11 cellular contexts compared by ENCODE assay signal in the genomic region with DNA sequence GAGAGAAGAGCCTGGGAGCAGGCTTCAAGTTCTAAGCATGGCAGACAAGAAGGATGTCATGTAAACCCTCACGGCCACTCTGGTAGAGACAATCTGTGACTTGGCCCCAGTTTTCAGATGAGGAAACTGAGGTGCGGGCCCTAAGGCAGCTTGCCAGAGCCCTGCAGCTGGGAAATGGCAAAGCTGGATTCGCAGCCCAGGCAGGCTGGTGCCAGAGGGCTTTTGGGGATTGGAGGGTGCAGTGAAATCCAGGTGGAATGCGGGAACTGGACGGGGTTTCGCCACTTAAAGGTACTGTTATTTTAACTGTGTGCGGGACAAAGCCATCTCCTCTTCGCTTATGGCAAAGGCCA. TPM values are rescaled to one million over a fixed set of nuclear protein-coding genes. Genes with fewer than 3 reads are reported as not detected.
DNase-seq lines count a peak whose midpoint lies in the region; ATAC-seq, FAIRE-seq and TF ChIP-seq lines count a peak whose summit lies in the region.
"Had no signal": no experiment of that assay in that cellular context is flagged by ENCODE, and none has a peak within 500 bp of the region (broad histone marks: within the 10 kb centered on the region; RNA-seq: fewer than 3 reads in every experiment).

No MANE protein-coding gene starts in this region.

- no peak for DNase-seq in Right ventricle myocardium superior
- no peak for DNase-seq in left ventricle myocardium superior
- no peak for DNase-seq in ascending aorta (ENCODE audit: low spot score in 2 of 2)
- DNase-seq in right lobe of liver = peak; percentile 73 to 85 (median 83)
- DNase-seq in urothelium cell line (ENCODE audit: low spot score) = peak; percentile 64
- DNase-seq in mesenteric fat pad (ENCODE audit: low spot score) = no peak
- DNase-seq: DMS79 had no signal

- H3K27me3 ChIP-seq in ascending aorta (no peaks in the 10 kb centered on the region), right lobe of liver (no peaks in the 10 kb centered on the region)

- no peak for FAIRE-seq in urothelium cell line (lab: Jason Lieb, UNC)
- FAIRE-seq: frontal cortex had no signal

- H3K4me1 ChIP-seq in ascending aorta (peaks cover 8 to 22% of the 10 kb centered on the region in 2 donors), right lobe of liver (peaks cover 0 to 50% (median 12%) of the 10 kb centered on the region in 4 donors)

- H3K36me3 ChIP-seq in ascending aorta = no peaks in the 10 kb centered on the region
- peaks cover 0 to 21% (median 9%) of the 10 kb centered on the region in 4 donors for H3K36me3 ChIP-seq in right lobe of liver

- intact Hi-C loops in Right ventricle myocardium superior (cut with DNase I) (no loop called here), left ventricle myocardium superior (cut with micrococcal nuclease) (no loop called here), ascending aorta (cut with DNase I) (loop anchor here (2.0 to 10.0 kb wide), 5 partner anchors 26 to 238 kb away; partner anchors contain the start of genes MBTPS1 and MLYCD), right lobe of liver (cut with DNase I) (no loop called here)

- peak; percentile 0 for ATAC-seq in Right ventricle myocardium superior (ENCODE audit: poor library complexity)
- ATAC-seq in left ventricle myocardium superior = no peak
- peak; percentile 31 to 61 (median 50) for ATAC-seq in right lobe of liver
- no peak for ATAC-seq in GM21526 (IDR thresholded peaks at IDR 0.05; ENCODE audit: low FRiP score, unreplicated experiment)
- no peak for ATAC-seq in GM21529 (IDR thresholded peaks at IDR 0.05; ENCODE audit: unreplicated experiment)

- no peak for TF ChIP-seq POLR2A in right lobe of liver (IDR thresholded peaks at IDR 0.05)

- TF ChIP-seq CTCF in ascending aorta (IDR thresholded peaks at IDR 0.05) = no peak
- no peak for TF ChIP-seq CTCF in right lobe of liver (IDR thresholded peaks at IDR 0.05)

- WGBS in right lobe of liver (ENCODE audit: insufficient coverage, low coverage, low lambda C conversion rate, missing lambda C conversion rate) = 6% methylated on average over 7 of the region's 8 CpGs

- H3K4me3 ChIP-seq in ascending aorta (peak overlapping the region; percentile 36 to 76), right lobe of liver (peak overlapping the region in 2 of 3 donors; percentile 78 to 84)

- H3K9me3 ChIP-seq in ascending aorta (no peaks in the 10 kb centered on the region), right lobe of liver (no peaks in the 10 kb centered on the region)

- H3K27ac ChIP-seq in ascending aorta (peak overlapping the region; percentile 89 to 94), right lobe of liver (peak overlapping the region; percentile 65 to 93 (median 90))

RNA-seq across cellular contexts. Expression of gene OSGIN1, which starts 0.5 kb away (rescaled TPM):
- total RNA-seq in Right ventricle myocardium superior (7.2 TPM), left ventricle myocardium superior (4.7 TPM), ascending aorta (7.8 TPM), right lobe of liver (100 to 1,000 TPM in 1 of 6 experiments, 10 to 100 TPM in 5; 40.1 to 170 (median 53.9) TPM), mesenteric fat pad (30.9 TPM)
- total RNA-seq: frontal cortex had no signal

RNA-seq across cellular contexts. Expression of gene NECAB2, which starts 15.5 kb away (rescaled TPM):
- total RNA-seq in Right ventricle myocardium superior (0.46 TPM), left ventricle myocardium superior (0.84 TPM), ascending aorta (not detected), right lobe of liver (10 to 100 TPM in 3 of 6 experiments, 1 to 10 TPM in 2, under 1 TPM in 1; 0.56 to 26.8 (median 7.1) TPM), mesenteric fat pad (1.5 TPM)
- total RNA-seq: T-helper 2 cell treated with Interferon-gamma antibody and Interleukin-4, amounts not matched to agents 100 ng/mL and 5 ng/mL, for 36 hours had no signal

RNA-seq across cellular contexts. Expression of gene MLYCD, which starts 53.6 kb away (rescaled TPM):
- total RNA-seq in Right ventricle myocardium superior (49.3 TPM), left ventricle myocardium superior (49.0 TPM), ascending aorta (13.4 TPM), right lobe of liver (10 to 100 TPM in 5 of 6 experiments, 1 to 10 TPM in 1; 6.6 to 15.6 (median 11.3) TPM), mesenteric fat pad (10.4 TPM)

Comparison
In these comparisons a context has a peak if more than half of its experiments do, and no peak if none do; other contexts are left out.
1. ATAC-seq: peak in Right ventricle myocardium superior (single experiment) and right lobe of liver (4 of 4); none in left ventricle myocardium superior (single experiment), GM21526 (single experiment) and GM21529 (single experiment).
2. DNase-seq: peak in right lobe of liver (3 of 3) and urothelium cell line (single experiment); none in Right ventricle myocardium superior (single experiment), left ventricle myocardium superior (single experiment), ascending aorta (0 of 2) and mesenteric fat pad (single experiment).